1 cellular context compared by ENCODE assay signal in the genomic region with DNA sequence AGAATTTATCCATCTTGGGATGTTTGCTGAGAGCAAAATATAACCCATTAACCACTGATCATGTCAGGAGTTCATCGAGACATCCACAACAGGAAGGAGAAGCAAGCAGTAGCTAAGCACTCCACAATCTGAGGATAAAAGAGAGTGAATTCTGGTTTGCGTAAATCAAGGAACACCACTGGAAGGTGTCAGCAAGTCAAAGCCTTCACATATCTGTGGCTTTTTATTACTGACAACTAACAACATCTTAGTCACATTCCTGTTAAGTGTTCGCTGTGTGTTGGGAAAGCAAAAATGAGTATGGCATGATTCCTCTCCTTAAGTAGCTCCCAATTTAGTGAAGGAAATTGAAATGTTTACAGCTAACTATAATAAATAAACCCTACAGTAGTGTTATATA.
TF ChIP-seq lines count a peak whose summit lies in the region.

No MANE protein-coding gene starts in this region.

TF ChIP-seq in GM23338, 12 proteins besides CTCF, POLR2A, EP300 and RAD21 (continued from another document):
- no peak for TF ChIP-seq ZNF462 (CRISPR knock-in tag; IDR thresholded peaks at IDR 0.05)
- no peak for TF ChIP-seq POLR2AphosphoS5 (IDR thresholded peaks at IDR 0.05; ENCODE audit: low read depth)
- no peak for TF ChIP-seq EZH2 (IDR thresholded peaks at IDR 0.05; ENCODE audit: low read depth, unreplicated experiment)
- TF ChIP-seq, protein P1, sequence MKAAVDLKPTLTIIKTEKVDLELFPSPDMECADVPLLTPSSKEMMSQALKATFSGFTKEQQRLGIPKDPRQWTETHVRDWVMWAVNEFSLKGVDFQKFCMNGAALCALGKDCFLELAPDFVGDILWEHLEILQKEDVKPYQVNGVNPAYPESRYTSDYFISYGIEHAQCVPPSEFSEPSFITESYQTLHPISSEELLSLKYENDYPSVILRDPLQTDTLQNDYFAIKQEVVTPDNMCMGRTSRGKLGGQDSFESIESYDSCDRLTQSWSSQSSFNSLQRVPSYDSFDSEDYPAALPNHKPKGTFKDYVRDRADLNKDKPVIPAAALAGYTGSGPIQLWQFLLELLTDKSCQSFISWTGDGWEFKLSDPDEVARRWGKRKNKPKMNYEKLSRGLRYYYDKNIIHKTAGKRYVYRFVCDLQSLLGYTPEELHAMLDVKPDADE (IDR thresholded peaks at IDR 0.05) = no peak
- TF ChIP-seq ZNF114 (CRISPR knock-in tag; IDR thresholded peaks at IDR 0.05) = no peak
- TF ChIP-seq JUNB (IDR thresholded peaks at IDR 0.05; ENCODE audit: unreplicated experiment) = no peak
- no peak for TF ChIP-seq REST (IDR thresholded peaks at IDR 0.05; ENCODE audit: unreplicated experiment)
TF ChIP-seq in GM23338: peak in this region for 0.
